8 cellular contexts compared by ENCODE assay signal in the genomic region with DNA sequence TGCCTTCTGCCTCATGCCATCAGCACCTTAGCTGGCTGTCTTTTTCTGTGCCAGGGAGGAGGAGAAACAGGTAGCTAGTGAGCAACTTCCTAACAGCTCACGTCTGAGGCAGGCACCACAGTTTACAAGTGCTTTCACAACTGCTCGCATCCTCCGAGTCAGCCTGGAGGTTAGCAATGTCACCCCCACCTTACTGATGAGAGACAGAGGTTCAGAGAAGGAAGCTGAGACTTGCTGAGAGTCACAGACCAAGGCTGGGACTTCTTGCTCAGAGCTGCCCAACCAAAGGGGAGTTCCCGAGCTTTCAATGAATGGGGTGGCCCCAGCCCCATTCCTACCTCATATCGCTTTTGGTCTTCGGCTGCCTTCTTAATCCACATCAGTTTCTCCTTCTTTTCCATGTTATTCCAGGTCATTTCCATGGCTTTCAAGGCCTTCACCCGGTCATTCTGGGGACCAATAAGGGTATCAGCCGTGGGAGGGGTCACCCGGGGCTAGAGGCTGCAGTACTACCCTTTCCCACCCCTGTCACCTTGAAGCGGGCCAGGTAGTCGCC. TPM values are rescaled to one million over a fixed set of nuclear protein-coding genes. Genes with fewer than 3 reads are reported as not detected.
A peak's percentile ranks its signal among the peaks of the same experiment; 100 is the strongest.
DNase-seq lines count a peak whose midpoint lies in the region; ATAC-seq lines count a peak whose summit lies in the region.

No MANE protein-coding gene starts in this region.

- peaks cover 55 to 91% (median 76%) of the 10 kb centered on the region in 11 experiments for H3K36me3 ChIP-seq in BLaER1 treated with 17β-estradiol and CSF1 and Interleukin-3, amounts not matched to agents 10 nM and 100 nM
- H3K36me3 ChIP-seq in mucosa of stomach (ENCODE audit: control insufficient read depth, insufficient read depth, low read length) = peaks cover 41% of the 10 kb centered on the region

- no peaks in the 10 kb centered on the region for H3K27me3 ChIP-seq in BLaER1 treated with 17β-estradiol and CSF1 and Interleukin-3, amounts not matched to agents 10 nM and 100 nM
- no peaks in the 10 kb centered on the region for H3K27me3 ChIP-seq in mucosa of stomach (ENCODE audit: control insufficient read depth, insufficient read depth, low read length)

- peak overlapping the region in 9 of 11 experiments; percentile 33 to 86 (median 68); a peak in 14 of 22 replicates for H3K27ac ChIP-seq in BLaER1 treated with 17β-estradiol and CSF1 and Interleukin-3, amounts not matched to agents 10 nM and 100 nM

- H4K20me1 ChIP-seq in BLaER1 treated with 17β-estradiol and CSF1 and Interleukin-3, amounts not matched to agents 10 nM and 100 nM = peaks cover 0 to 63% (median 43%) of the 10 kb centered on the region in 11 experiments; a peak in 15 of 22 replicates

- H3K9ac ChIP-seq in BLaER1 treated with 17β-estradiol and CSF1 and Interleukin-3, amounts not matched to agents 10 nM and 100 nM = peak overlapping the region; percentile 8 to 80 (median 62); a peak in 19 of 22 replicates
- H3K9ac ChIP-seq in mucosa of stomach (ENCODE audit: low read length) = peak overlapping the region; percentile 40

- H3K4me3 ChIP-seq in BLaER1 treated with 17β-estradiol and CSF1 and Interleukin-3, amounts not matched to agents 10 nM and 100 nM = peak overlapping the region in 1 of 10 experiments; percentile 27; a peak in 1 of 20 replicates
- no peak overlapping the region for H3K4me3 ChIP-seq in mucosa of stomach (ENCODE audit: low read length)

- H3K9me3 ChIP-seq in BLaER1 treated with 17β-estradiol and CSF1 and Interleukin-3, amounts not matched to agents 10 nM and 100 nM (replicated peaks in 1 of 11) = peaks cover 0 to 10% (median 0%) of the 10 kb centered on the region in 11 experiments; a peak in 4 of 22 replicates
- no peaks in the 10 kb centered on the region for H3K9me3 ChIP-seq in mucosa of stomach (ENCODE audit: control insufficient read depth, low read length)

- ATAC-seq in HG02610 (IDR thresholded peaks at IDR 0.05; ENCODE audit: unreplicated experiment) (peak; percentile 42), HG03097 (IDR thresholded peaks at IDR 0.05; ENCODE audit: low FRiP score, unreplicated experiment) (no peak)

- DNase-seq in activated CD8-positive, alpha-beta memory T cell treated with anti-CD3 and anti-CD28 coated beads, Interleukin-2, amount 50 U/mL, for 48 hours = peak; percentile 73
- DNase-seq in NCI-H128 (lab: John Stamatoyannopoulos, UW; ENCODE audit: unreplicated experiment) = no peak
- DNase-seq in NCI-H2227 treated with DMSO at 0.1 percent for 48 hours (lab: John Stamatoyannopoulos, UW) = no peak
- DNase-seq in SK-N-DZ (ENCODE audit: low spot score) = no peak

- peak overlapping the region; percentile 33 to 93 (median 74); a peak in 20 of 22 replicates for H3K4me2 ChIP-seq in BLaER1 treated with 17β-estradiol and CSF1 and Interleukin-3, amounts not matched to agents 10 nM and 100 nM

- H3K4me1 ChIP-seq in BLaER1 treated with 17β-estradiol and CSF1 and Interleukin-3, amounts not matched to agents 10 nM and 100 nM = peaks cover 44 to 92% (median 48%) of the 10 kb centered on the region in 10 experiments
- peaks cover 13% of the 10 kb centered on the region for H3K4me1 ChIP-seq in mucosa of stomach (ENCODE audit: control insufficient read depth, insufficient read depth, low read length)

RNA-seq across cellular contexts. Expression of a gene that starts 9.6 kb away (rescaled TPM):
- polyA plus RNA-seq in SK-N-DZ (2014; cell fraction: cytosol; rRNA removed) = 52.6 and 55.7 TPM in 2 replicates
- polyA plus RNA-seq in SK-N-DZ (2014; cell fraction: nucleus; rRNA removed) = 53.9 and 65.9 TPM in 2 replicates

RNA-seq across cellular contexts. Expression of a gene that starts 10.2 kb away (rescaled TPM):
- polyA plus RNA-seq in SK-N-DZ (2014; cell fraction: cytosol; rRNA removed) = 65.3 and 79.4 TPM in 2 replicates
- polyA plus RNA-seq in SK-N-DZ (2014; cell fraction: nucleus; rRNA removed) = 83.0 and 87.0 TPM in 2 replicates

RNA-seq across cellular contexts. Expression of a gene that starts 23.1 kb away (rescaled TPM):
- 29.7 and 31.6 TPM in 2 replicates for polyA plus RNA-seq in SK-N-DZ (2014; cell fraction: cytosol; rRNA removed)
- 48.7 and 55.7 TPM in 2 replicates for polyA plus RNA-seq in SK-N-DZ (2014; cell fraction: nucleus; rRNA removed)

RNA-seq across cellular contexts. Expression of a gene that starts 39.4 kb away (rescaled TPM):
- polyA plus RNA-seq in SK-N-DZ (2014; cell fraction: cytosol; rRNA removed) = 0.57 TPM in 1 of 2 replicates, not detected in the other
- polyA plus RNA-seq in SK-N-DZ (2014; cell fraction: nucleus; rRNA removed) = 0.16 and 0.39 TPM in 2 replicates

RNA-seq across cellular contexts. Expression of a gene that starts 58.1 kb away (rescaled TPM):
- polyA plus RNA-seq in SK-N-DZ (2014; cell fraction: cytosol; rRNA removed) = 0.03 TPM in 1 of 2 replicates, not detected in the other
- not detected in 2 replicates for polyA plus RNA-seq in SK-N-DZ (2014; cell fraction: nucleus; rRNA removed)
